In genomic region chr3:11832964-11833621, GRCh38 we compare ENCODE assay signal across 21 cellular contexts.
DNase-seq lines count a peak whose midpoint lies in the region; ATAC-seq and TF ChIP-seq lines count a peak whose summit lies in the region.
"Had no signal": no experiment of that assay in that cellular context is flagged by ENCODE, and none has a peak within 500 bp of the region (broad histone marks: within the 10 kb centered on the region; RNA-seq: fewer than 3 reads in every experiment).

No MANE protein-coding gene starts in this region.

- peaks cover 0 to 4% (median 0%) of the 10 kb centered on the region in 4 donors for H3K4me1 ChIP-seq in tibial artery
- H3K4me1 ChIP-seq: BLaER1, parathyroid adenoma, transverse colon had no signal

- no peaks in the 10 kb centered on the region for H3K9me3 ChIP-seq in tibial artery
- H3K9me3 ChIP-seq: BLaER1, transverse colon had no signal

- intact Hi-C loops in head of caudate nucleus (cut with DNase I), result no loop called here
- intact Hi-C loops in tibial artery (cut with DNase I; ENCODE audit: low total_unique reads), result no loop called here

- no peak for ATAC-seq in stimulated activated naive B cell treated with anti-CD40 and anti-IgM and Interleukin-4, amounts not matched to agents 10 μg/mL and 1 μg/mL and 100 μg/mL, for 72 hours (replicated peaks)

- H3K4me1 Mint-ChIP-seq in nephron progenitor cell, result peaks cover 22% of the 10 kb centered on the region
- no peaks in the 10 kb centered on the region for H3K4me1 Mint-ChIP-seq in stimulated activated naive B cell treated with anti-CD40 and anti-IgM and Interleukin-4, amounts not matched to agents 10 μg/mL and 1 μg/mL and 100 μg/mL, for 72 hours

- no peak overlapping the region for H3K4me3 Mint-ChIP-seq in nephron progenitor cell
- no peak overlapping the region for H3K4me3 Mint-ChIP-seq in stimulated activated naive B cell treated with anti-CD40 and anti-IgM and Interleukin-4, amounts not matched to agents 10 μg/mL and 1 μg/mL and 100 μg/mL, for 72 hours
- H3K4me3 Mint-ChIP-seq: T-helper 1 cell treated with Interleukin-12 subunit alpha and Interleukin-12 subunit beta and Interleukin-4 antibody, amounts not matched to agents 30 μg/mL and 1 μg/mL, for 36 hours had no signal

- peaks cover 32 to 82% (median 65%) of the 10 kb centered on the region in 3 donors for H3K36me3 ChIP-seq in tibial artery

- no peak overlapping the region for H3K4me3 ChIP-seq in tibial artery
- H3K4me3 ChIP-seq: BLaER1, smooth muscle cell, transverse colon had no signal

- H3K9me3 Mint-ChIP-seq in nephron progenitor cell, result no peaks in the 10 kb centered on the region
- H3K9me3 Mint-ChIP-seq in stimulated activated naive B cell treated with anti-CD40 and anti-IgM and Interleukin-4, amounts not matched to agents 10 μg/mL and 1 μg/mL and 100 μg/mL, for 72 hours, result no peaks in the 10 kb centered on the region
- H3K9me3 Mint-ChIP-seq: T-helper 1 cell treated with Interleukin-12 subunit alpha and Interleukin-12 subunit beta and Interleukin-4 antibody, amounts not matched to agents 30 μg/mL and 1 μg/mL, for 36 hours had no signal

- no peak for TF ChIP-seq CTCF in nephron progenitor cell (IDR thresholded peaks at IDR 0.05)
- TF ChIP-seq CTCF in tibial artery (IDR thresholded peaks at IDR 0.05), result no peak

- H3K27me3 Mint-ChIP-seq in nephron progenitor cell (ENCODE audit: low read depth, poor library complexity), result no peaks in the 10 kb centered on the region
- no peaks in the 10 kb centered on the region for H3K27me3 Mint-ChIP-seq in stimulated activated naive B cell treated with anti-CD40 and anti-IgM and Interleukin-4, amounts not matched to agents 10 μg/mL and 1 μg/mL and 100 μg/mL, for 72 hours

- peaks cover 28% of the 10 kb centered on the region for H3K36me3 Mint-ChIP-seq in nephron progenitor cell (ENCODE audit: low read depth)
- H3K36me3 Mint-ChIP-seq in stimulated activated naive B cell treated with anti-CD40 and anti-IgM and Interleukin-4, amounts not matched to agents 10 μg/mL and 1 μg/mL and 100 μg/mL, for 72 hours, result peaks cover 31 to 53% of the 10 kb centered on the region in 2 donors

- DNase-seq in Ammon's horn (ENCODE audit: low spot score) (peak; percentile 58), astrocyte of the hippocampus (ENCODE audit: low read depth, low spot score) (peak; percentile 78), head of caudate nucleus (peak in 33 of 42 donors; percentile 17 to 85 (median 53)), nephron progenitor cell (no peak), tibial artery (no peak), NCI-H510A treated with DMSO at 0.1 percent for 48 hours (lab: John Stamatoyannopoulos, UW) (no peak)
- DNase-seq in stimulated activated naive B cell treated with anti-CD40 and anti-IgM and Interleukin-4, amounts not matched to agents 10 μg/mL and 1 μg/mL and 100 μg/mL, for 72 hours, result no peak
- no peak for DNase-seq in activated CD4-positive, alpha-beta T cell treated with anti-CD3 and anti-CD28 coated beads for 48 hours
- DNase-seq: activated CD4-positive, CD25-positive, alpha-beta regulatory T cell; DMS 273 treated with DMSO at 0.1 percent for 48 hours; GDM1; KG1; NCI-H2081; NCI-H510A; SHP77 treated with DMSO at 0.1 percent for 48 hours; stimulated activated CD8-positive, alpha-beta memory T cell treated with anti-CD3 and anti-CD28 coated beads, Interleukin-4, amount 100 ng/mL, for 48 hours; transverse colon had no signal

- peak overlapping the region; percentile 3 for H3K27ac Mint-ChIP-seq in nephron progenitor cell
- H3K27ac Mint-ChIP-seq in stimulated activated naive B cell treated with anti-CD40 and anti-IgM and Interleukin-4, amounts not matched to agents 10 μg/mL and 1 μg/mL and 100 μg/mL, for 72 hours, result no peak overlapping the region
- H3K27ac Mint-ChIP-seq: T-helper 1 cell treated with Interleukin-12 subunit alpha and Interleukin-12 subunit beta and Interleukin-4 antibody, amounts not matched to agents 30 μg/mL and 1 μg/mL, for 36 hours had no signal

- no peak overlapping the region for H3K27ac ChIP-seq in tibial artery
- H3K27ac ChIP-seq: BLaER1, parathyroid adenoma, transverse colon had no signal

- H3K27me3 ChIP-seq in tibial artery, result no peaks in the 10 kb centered on the region
- H3K27me3 ChIP-seq: BLaER1, transverse colon had no signal

Comparison
In these comparisons a context has a peak if more than half of its experiments do, and no peak if none do; other contexts are left out.
1. DNase-seq: peak in Ammon's horn (single experiment), astrocyte of the hippocampus (single experiment) and head of caudate nucleus (33 of 42); none in nephron progenitor cell (single experiment), tibial artery (0 of 2), stimulated activated naive B cell treated with anti-CD40 and anti-IgM and Interleukin-4, amounts not matched to agents 10 μg/mL and 1 μg/mL and 100 μg/mL, for 72 hours (single experiment), NCI-H510A treated with DMSO at 0.1 percent for 48 hours (single experiment) and activated CD4-positive, alpha-beta T cell treated with anti-CD3 and anti-CD28 coated beads for 48 hours (single experiment).